In the genomic region with DNA sequence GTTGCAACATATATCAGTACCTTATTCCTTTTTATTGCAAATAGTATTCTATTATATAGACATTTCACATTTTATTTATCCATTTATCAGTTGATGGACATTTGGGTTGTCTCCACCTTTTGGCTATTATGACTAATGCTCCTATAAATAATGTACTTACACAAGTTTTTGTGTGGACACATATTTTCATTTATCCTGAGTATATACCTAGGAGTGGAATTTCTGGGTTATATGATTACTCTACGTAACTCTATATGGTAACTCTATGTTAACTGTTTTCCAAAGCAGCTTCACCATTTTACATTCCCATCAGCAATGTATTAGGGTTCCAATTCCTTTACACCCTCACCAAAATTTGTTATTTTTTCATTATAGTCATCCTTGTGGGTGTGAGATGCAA, we compare ENCODE assay signal across 1 cellular context.
TF ChIP-seq lines count a peak whose summit lies in the region.

No MANE protein-coding gene starts in this region.

TF ChIP-seq in K562, 482 proteins besides CTCF, POLR2A, EP300 and RAD21 (continued from another document):
- peak; percentile 13; the same call in 1 of the 2 replicates for TF ChIP-seq CEBPB (tag; IDR thresholded peaks at IDR 0.05)
